In the genomic region with DNA sequence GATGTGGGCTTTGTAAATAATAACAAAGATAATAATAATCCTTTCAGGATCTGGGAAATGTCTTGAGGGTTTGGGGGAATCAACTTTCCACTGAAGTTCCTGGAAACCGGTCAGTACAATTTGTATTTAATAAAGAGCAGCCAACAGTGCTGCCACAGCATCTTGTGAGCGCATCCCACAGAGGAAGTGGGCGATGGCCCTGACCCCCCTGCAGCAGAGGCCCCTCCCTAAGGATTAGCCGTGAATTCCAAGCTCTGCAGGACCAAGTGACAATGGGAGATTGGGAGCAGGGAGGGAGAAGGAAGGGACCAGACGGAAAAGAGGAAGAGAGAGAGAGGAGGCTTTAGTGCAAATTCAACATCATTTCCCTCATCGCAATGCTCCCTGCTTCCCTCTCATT, we compare ENCODE assay signal across 20 cellular contexts.
"Had no signal": no experiment of that assay in that cellular context is flagged by ENCODE, and none has a peak within 500 bp of the region (broad histone marks: within the 10 kb centered on the region; RNA-seq: fewer than 3 reads in every experiment).

No MANE protein-coding gene starts in this region.

- H3K4me1 ChIP-seq: prostate gland had no signal

- H3K4me3 Mint-ChIP-seq: activated naive CD8-positive, alpha-beta T cell; activated T-cell treated with anti-CD3 and anti-CD28 coated beads, Interleukin-2, amount 50 U/mL, for 24 hours; naive thymus-derived CD4-positive, alpha-beta T cell; T-helper 2 cell treated with Interferon-gamma antibody and Interleukin-4, amounts not matched to agents 5 μg/mL and 100 μg/mL, for 36 hours had no signal

- H3K27me3 ChIP-seq: esophagus muscularis mucosa, left lung, suprapubic skin, uterus had no signal

- H3K36me3 ChIP-seq: esophagus muscularis mucosa, left lung, prostate gland, suprapubic skin, uterus had no signal

- H3K27ac ChIP-seq: left lung, prostate gland, suprapubic skin had no signal

- H3K4me3 ChIP-seq: esophagus muscularis mucosa, left lung, prostate gland, suprapubic skin, uterus had no signal

- H3K27me3 Mint-ChIP-seq: activated naive CD8-positive, alpha-beta T cell; activated T-cell treated with anti-CD3 and anti-CD28 coated beads, Interleukin-2, amount 50 U/mL, for 24 hours had no signal

- ATAC-seq: left lung; naive thymus-derived CD4-positive, alpha-beta T cell had no signal

- DNase-seq: activated CD4-positive, alpha-beta T cell treated with anti-CD3 and anti-CD28 coated beads, Interleukin-2, amount 50 U/mL, for 4 hours; activated CD4-positive, CD25-positive, alpha-beta regulatory T cell treated with anti-CD3 and anti-CD28 coated beads, Interleukin-2, amount 50 U/mL, for 72 hours; activated effector memory CD4-positive, alpha-beta T cell treated with anti-CD3 and anti-CD28 coated beads, Interleukin-2, amount 50 U/mL, for 16 hours; activated T-cell treated with anti-CD3 and anti-CD28 coated beads, Interleukin-2, amount 50 U/mL, for 24 hours; foreskin fibroblast; glutamatergic neuron; islet precursor cell; left lung; naive thymus-derived CD4-positive, alpha-beta T cell; occipital lobe; stimulated activated CD4-positive, alpha-beta T cell treated with anti-CD3 and anti-CD28 coated beads, Interleukin-12 subunit alpha, Interleukin-12 subunit beta, amount 100 ng/mL, for 4 hours; stimulated activated CD4-positive, alpha-beta T cell treated with anti-CD3 and anti-CD28 coated beads, Interleukin-2, amount 100 ng/mL, for 48 hours; stimulated activated naive CD4-positive, alpha-beta T cell treated with Interleukin-2 at 50 U/mL for 16 hours; SW 1271; uterus had no signal

- H3K27ac Mint-ChIP-seq: activated naive CD8-positive, alpha-beta T cell; activated T-cell treated with anti-CD3 and anti-CD28 coated beads, Interleukin-2, amount 50 U/mL, for 24 hours; naive thymus-derived CD4-positive, alpha-beta T cell; T-helper 2 cell treated with Interferon-gamma antibody and Interleukin-4, amounts not matched to agents 5 μg/mL and 100 μg/mL, for 36 hours had no signal

- H3K9me3 Mint-ChIP-seq: activated T-cell treated with anti-CD3 and anti-CD28 coated beads, Interleukin-2, amount 50 U/mL, for 24 hours had no signal

- H3K9me3 ChIP-seq: esophagus muscularis mucosa, left lung, prostate gland, suprapubic skin, uterus had no signal
